23 cellular contexts compared by ENCODE assay signal in the genomic region with DNA sequence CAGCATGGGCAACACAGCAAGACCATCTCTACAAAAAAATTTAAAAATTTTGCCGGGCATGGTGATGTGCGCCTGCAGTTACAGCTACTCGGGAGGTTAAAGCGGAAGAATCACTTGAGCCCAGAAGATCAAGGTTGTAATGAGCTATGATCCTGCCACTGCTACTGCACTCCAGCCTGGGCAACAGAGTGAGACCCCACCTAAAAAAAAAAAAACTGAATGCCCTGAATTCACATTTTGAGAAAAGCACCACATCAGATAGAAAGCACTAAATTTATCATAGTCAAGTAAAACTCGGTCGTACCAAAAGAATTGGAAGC. TPM values are rescaled to one million over a fixed set of nuclear protein-coding genes. Genes with fewer than 3 reads are reported as not detected.
DNase-seq lines count a peak whose midpoint lies in the region; ATAC-seq, FAIRE-seq and TF ChIP-seq lines count a peak whose summit lies in the region.
"Had no signal": no experiment of that assay in that cellular context is flagged by ENCODE, and none has a peak within 500 bp of the region (broad histone marks: within the 10 kb centered on the region; RNA-seq: fewer than 3 reads in every experiment).

No MANE protein-coding gene starts in this region.

- no peak for ATAC-seq in HepG2
- no peak for ATAC-seq in right lobe of liver
- ATAC-seq in WTC11, result no peak
- ATAC-seq in HG03196 (IDR thresholded peaks at IDR 0.05; ENCODE audit: unreplicated experiment), result no peak
- no peak for ATAC-seq in activated T-cell treated with anti-CD3 and anti-CD28 coated beads, Interleukin-2, amount 50 U/mL, for 72 hours (replicated peaks in 1 of 2)
- ATAC-seq in GM18502 (IDR thresholded peaks at IDR 0.05; ENCODE audit: poor library complexity, unreplicated experiment), result no peak
- ATAC-seq: GM12878 had no signal

- H2BK15ac ChIP-seq in mesendoderm (replicated peaks; ENCODE audit: low read depth), result no peak overlapping the region

- H3K4me3 ChIP-seq in HepG2 (replicated peaks in 1 of 3; ENCODE audit: insufficient read depth in 1 of 3, low read depth in 2 of 3, low read length in 3 of 3) (no peak overlapping the region), right lobe of liver (no peak overlapping the region), mesendoderm (ENCODE audit: low read length) (no peak overlapping the region)
- H3K4me3 ChIP-seq: GM12878, SJCRH30 had no signal

- TF ChIP-seq EP300 in HepG2 (IDR thresholded peaks at IDR 0.05; ENCODE audit: low read depth in 2 of 2, low read length in 2 of 2) (no peak), HepG2 (CRISPR knock-in tag; IDR thresholded peaks at IDR 0.05; ENCODE audit: borderline replicate concordance) (no peak)

- TF ChIP-seq CTCF in HepG2 (CRISPR knock-in tag; IDR thresholded peaks at IDR 0.05) (no peak), right lobe of liver (IDR thresholded peaks at IDR 0.05) (no peak), WTC11 (IDR thresholded peaks at IDR 0.05) (no peak)

- H3K4me1 Mint-ChIP-seq in WTC11, result peaks cover 65% of the 10 kb centered on the region
- H3K4me1 Mint-ChIP-seq in activated T-cell treated with anti-CD3 and anti-CD28 coated beads, Interleukin-2, amount 50 U/mL, for 72 hours (ENCODE audit: low read depth), result peaks cover 22% of the 10 kb centered on the region

- no peak overlapping the region for H2AK5ac ChIP-seq in mesendoderm (ENCODE audit: low read length)

- CTCF ChIA-PET in HepG2 (lab: Yijun Ruan, JAX; ENCODE audit: low intra/inter-chr PET ratio, low total read pairs) (no interaction called here), WTC11 (lab: Charles Lee) (no interaction called here)

- H3K4me2 ChIP-seq in HepG2 (ENCODE audit: low read depth, low read length) (no peak overlapping the region), mesendoderm (ENCODE audit: low read length) (no peak overlapping the region)

- peak overlapping the region; percentile 78 for H3K27ac Mint-ChIP-seq in WTC11
- H3K27ac Mint-ChIP-seq in activated T-cell treated with anti-CD3 and anti-CD28 coated beads, Interleukin-2, amount 50 U/mL, for 72 hours, result no peak overlapping the region
- H3K27ac Mint-ChIP-seq: CD4-positive, alpha-beta T cell had no signal

- H3K27ac ChIP-seq in HepG2 (ENCODE audit: extremely low read length, insufficient read depth, low read length) (no peak overlapping the region), right lobe of liver (no peak overlapping the region), mesendoderm (ENCODE audit: low read depth, low read length) (peak overlapping the region; percentile 44)
- H3K27ac ChIP-seq: SJCRH30 had no signal

- H2BK120ac ChIP-seq in mesendoderm (ENCODE audit: low read depth, low read length), result no peak overlapping the region

- no peak for DNase-seq in HepG2 (ENCODE audit: low spot score)
- no peak for DNase-seq in right lobe of liver
- DNase-seq in WTC11 (ENCODE audit: low spot score), result no peak
- DNase-seq in mesendoderm, result no peak
- DNase-seq in activated T-cell treated with anti-CD3 and anti-CD28 coated beads, Interleukin-2, amount 50 U/mL, for 72 hours, result no peak
- DNase-seq: BE2C; Caco-2; CD4-positive, alpha-beta T cell; DMS 273 treated with DMSO at 0.1 percent for 48 hours; DND-41; MV-4-11; NCI-H1105 treated with DMSO at 0.1 percent for 48 hours; NCI-H2029 treated with DMSO at 0.1 percent for 48 hours; NCI-H226; NCI-H524; NCI-H82; OCI-M1; SJCRH30 had no signal

- WGBS in HepG2 (ENCODE audit: low lambda C conversion rate), result 82% methylated on average over 6 of the region's 6 CpGs
- WGBS in right lobe of liver (ENCODE audit: insufficient coverage, low coverage, low lambda C conversion rate, missing lambda C conversion rate), result 71% methylated on average over 4 of the region's 6 CpGs
- no CpG with 5 or more reads among the region's 6 CpGs for WGBS in mesendoderm (ENCODE audit: extremely low coverage, insufficient coverage, low lambda C conversion rate)

- H3K23ac ChIP-seq in mesendoderm (ENCODE audit: low read length), result no peak overlapping the region

- no peak overlapping the region for H2AFZ ChIP-seq in HepG2 (ENCODE audit: low read length)

- in situ Hi-C loops in HepG2 (cut with HindIII; ENCODE audit: extremely low pct_ligation_motif_present, low pct_unique_long_range_greater_than_20kb), result no loop called here

- H3K27me3 ChIP-seq in HepG2 (ENCODE audit: control insufficient read depth in 1 of 2, insufficient read depth in 2 of 2, low read length in 2 of 2), result no peaks in the 10 kb centered on the region
- H3K27me3 ChIP-seq in right lobe of liver, result no peaks in the 10 kb centered on the region
- no peaks in the 10 kb centered on the region for H3K27me3 ChIP-seq in mesendoderm (ENCODE audit: insufficient read depth, low read length, poor library complexity)
- H3K27me3 ChIP-seq: BE2C, SJCRH30 had no signal

- peaks cover 10% of the 10 kb centered on the region for H3K79me1 ChIP-seq in mesendoderm (ENCODE audit: low read length)

- BruUV-seq in HepG2 (replicated peaks; lab: Mats Ljungman, UMichigan), result no TSS peak

- no peak overlapping the region for H4K5ac ChIP-seq in mesendoderm (ENCODE audit: low read length)

- no peak overlapping the region for H3K4ac ChIP-seq in mesendoderm (ENCODE audit: low read depth, low read length)

- H3K9me3 ChIP-seq in HepG2 (ENCODE audit: low read length), result peaks cover 18% of the 10 kb centered on the region
- peaks cover 0 to 4% (median 0%) of the 10 kb centered on the region in 4 donors for H3K9me3 ChIP-seq in right lobe of liver
- H3K9me3 ChIP-seq: BE2C, Caco-2 had no signal

- no peak for TF ChIP-seq RAD21 in HepG2 (CRISPR knock-in tag; IDR thresholded peaks at IDR 0.05)

- no peak for TF ChIP-seq POLR2A in HepG2 (IDR thresholded peaks at IDR 0.05; ENCODE audit: insufficient read depth in 1 of 2, low read depth in 2 of 2, low read length in 2 of 2)
- TF ChIP-seq POLR2A in right lobe of liver (IDR thresholded peaks at IDR 0.05), result no peak

- H3K36me3 Mint-ChIP-seq in WTC11, result peaks cover 34% of the 10 kb centered on the region
- peaks cover 14 to 31% of the 10 kb centered on the region in 2 donors for H3K36me3 Mint-ChIP-seq in activated T-cell treated with anti-CD3 and anti-CD28 coated beads, Interleukin-2, amount 50 U/mL, for 72 hours (ENCODE audit: insufficient read depth in 2 of 2)

- H3K9ac ChIP-seq in HepG2 (ENCODE audit: insufficient read depth, low read depth, low read length) (no peak overlapping the region), mesendoderm (ENCODE audit: low read length) (no peak overlapping the region)

- H3K9me3 Mint-ChIP-seq in WTC11, result peaks cover 24% of the 10 kb centered on the region
- H3K9me3 Mint-ChIP-seq in activated T-cell treated with anti-CD3 and anti-CD28 coated beads, Interleukin-2, amount 50 U/mL, for 72 hours, result peaks cover 0 to 6% of the 10 kb centered on the region in 2 donors

- H2BK5ac ChIP-seq in mesendoderm (ENCODE audit: low read length), result no peak overlapping the region

- H4K8ac ChIP-seq in mesendoderm (ENCODE audit: low read depth, low read length), result no peak overlapping the region

- no peak overlapping the region for H3K56ac ChIP-seq in mesendoderm (ENCODE audit: low read length)

- peaks cover 31 to 75% of the 10 kb centered on the region in 2 experiments for H3K36me3 ChIP-seq in HepG2 (replicated peaks in 1 of 2; ENCODE audit: control insufficient read depth in 1 of 2, insufficient read depth in 2 of 2, low read length in 2 of 2)
- H3K36me3 ChIP-seq in right lobe of liver, result peaks cover 0 to 5% (median 0%) of the 10 kb centered on the region in 4 donors
- H3K36me3 ChIP-seq in mesendoderm (ENCODE audit: control insufficient read depth, insufficient read depth, low read length), result no peaks in the 10 kb centered on the region

- H4K20me1 ChIP-seq in HepG2 (ENCODE audit: insufficient read depth, low read length), result peaks cover 62% of the 10 kb centered on the region

- H3K79me2 ChIP-seq in HepG2 (ENCODE audit: insufficient read depth, low read length) (peaks cover 94% of the 10 kb centered on the region), mesendoderm (ENCODE audit: control insufficient read depth, insufficient read depth, low read length) (peaks cover 70% of the 10 kb centered on the region)

- H3K4me1 ChIP-seq in HepG2 (ENCODE audit: insufficient read depth, low read length), result peaks cover 14% of the 10 kb centered on the region; the same call in 1 of the 2 replicates
- no peaks in the 10 kb centered on the region for H3K4me1 ChIP-seq in right lobe of liver
- H3K4me1 ChIP-seq in mesendoderm (ENCODE audit: control insufficient read depth, low read depth, low read length), result peaks cover 13% of the 10 kb centered on the region
- H3K4me1 ChIP-seq: Caco-2, SJCRH30 had no signal

- peak overlapping the region; percentile 68 for H3K18ac ChIP-seq in mesendoderm (ENCODE audit: low read length)

- FAIRE-seq in HepG2 (lab: Jason Lieb, UNC), result no peak
- FAIRE-seq: GM12878, H1, RCC 7860 had no signal

- H3K4me3 Mint-ChIP-seq in WTC11, result no peak overlapping the region
- H3K4me3 Mint-ChIP-seq in activated T-cell treated with anti-CD3 and anti-CD28 coated beads, Interleukin-2, amount 50 U/mL, for 72 hours, result no peak overlapping the region
- H3K4me3 Mint-ChIP-seq: CD4-positive, alpha-beta T cell had no signal

- H3K27me3 Mint-ChIP-seq in WTC11 (ENCODE audit: low read depth), result no peaks in the 10 kb centered on the region
- H3K27me3 Mint-ChIP-seq in activated T-cell treated with anti-CD3 and anti-CD28 coated beads, Interleukin-2, amount 50 U/mL, for 72 hours (ENCODE audit: low read depth), result no peaks in the 10 kb centered on the region
- H3K27me3 Mint-ChIP-seq: CD4-positive, alpha-beta T cell had no signal

- intact Hi-C loops in HepG2 (cut with micrococcal nuclease; ENCODE audit: unreplicated experiment) (no loop called here), right lobe of liver (cut with DNase I) (no loop called here)

- POLR2A ChIA-PET in HepG2 (lab: Yijun Ruan, JAX) (no interaction called here), WTC11 (lab: Charles Lee) (interaction anchor here (1.0 kb wide), 1 partner anchor 25 kb away, joined by 3 read pairs; the partner anchor contains the start of gene STRN3)

RNA-seq across cellular contexts. Expression of gene AP4S1, which starts 24.1 kb away (rescaled TPM):
- 21.1 and 22.4 TPM in 2 replicates for total RNA-seq in HepG2 (2016; rRNA removed; fragmentation: Illumina TruSeq; extraction: Trizol)
- total RNA-seq in HepG2 (2016; cell fraction: cytosol; rRNA removed; fragmentation: Illumina TruSeq; extraction: Trizol; ENCODE audit: low read depth), result 13.0 and 13.5 TPM in 2 replicates
- total RNA-seq in HepG2 (2016; cell fraction: insoluble cytoplasmic fraction; rRNA removed; fragmentation: Illumina TruSeq; extraction: Trizol), result 20.7 and 22.3 TPM in 2 replicates
- total RNA-seq in HepG2 (2016; cell fraction: membrane; rRNA removed; fragmentation: Illumina TruSeq; extraction: Trizol), result 18.6 and 18.9 TPM in 2 replicates
- total RNA-seq in HepG2 (2016; cell fraction: nucleus; rRNA removed; fragmentation: Illumina TruSeq; extraction: Trizol), result 16.1 and 23.9 TPM in 2 replicates
- polyA plus RNA-seq in HepG2 (2011; rRNA removed), result 3.9 and 4.2 TPM in 2 replicates
- polyA plus RNA-seq in HepG2 (2011; cell fraction: cytosol; rRNA removed), result 2.7 and 4.3 TPM in 2 replicates
- 4.0 and 5.7 TPM in 2 replicates for polyA plus RNA-seq in HepG2 (2011; cell fraction: nucleus; rRNA removed)
- polyA plus RNA-seq in HepG2 (2012), result 8.4 and 10.9 TPM in 2 replicates
- 12.3 and 14.0 TPM in 2 replicates for polyA plus RNA-seq in HepG2 (2016; cell fraction: cytosol; fragmentation: Illumina TruSeq; extraction: Trizol; ENCODE audit: low read depth)
- polyA plus RNA-seq in HepG2 (2016; cell fraction: insoluble cytoplasmic fraction; fragmentation: Illumina TruSeq; extraction: Trizol; ENCODE audit: low read depth), result 22.9 and 29.9 TPM in 2 replicates
- 16.3 and 16.6 TPM in 2 replicates for polyA plus RNA-seq in HepG2 (2016; cell fraction: membrane; fragmentation: Illumina TruSeq; extraction: Trizol; ENCODE audit: low read depth)
- polyA plus RNA-seq in HepG2 (2016; cell fraction: nucleus; fragmentation: Illumina TruSeq; extraction: Trizol; ENCODE audit: insufficient read depth, low read depth), result 18.7 and 24.5 TPM in 2 replicates
- polyA minus RNA-seq in HepG2 (2011; rRNA and poly(A)+ RNA removed; ENCODE audit: low replicate concordance), result 5.4 and 7.3 TPM in 2 replicates
- 3.7 and 4.5 TPM in 2 replicates for polyA minus RNA-seq in HepG2 (2011; cell fraction: cytosol; rRNA and poly(A)+ RNA removed)
- 13.8 and 15.0 TPM in 2 replicates for polyA minus RNA-seq in HepG2 (2011; cell fraction: nucleus; rRNA and poly(A)+ RNA removed)
- 1 to 10 TPM; 2.0 to 5.3 (median 2.5) TPM for total RNA-seq in right lobe of liver
- total RNA-seq in WTC11 (2021), result 5.5 to 7.0 TPM (median 6.2 TPM) in 3 replicates
- polyA plus RNA-seq in mesendoderm (2013, experiment 1 of 2), result 10.3 TPM
- polyA plus RNA-seq in mesendoderm (2013, experiment 2 of 2), result 9.5 TPM
- 1 to 10 TPM; 6.3 to 8.6 TPM for total RNA-seq in activated T-cell treated with anti-CD3 and anti-CD28 coated beads, Interleukin-2, amount 50 U/mL, for 72 hours

RNA-seq across cellular contexts. Expression of gene STRN3, which starts 24.9 kb away (rescaled TPM):
- 123 and 135 TPM in 2 replicates for total RNA-seq in HepG2 (2016; rRNA removed; fragmentation: Illumina TruSeq; extraction: Trizol)
- total RNA-seq in HepG2 (2016; cell fraction: cytosol; rRNA removed; fragmentation: Illumina TruSeq; extraction: Trizol; ENCODE audit: low read depth), result 98.8 and 127 TPM in 2 replicates
- total RNA-seq in HepG2 (2016; cell fraction: insoluble cytoplasmic fraction; rRNA removed; fragmentation: Illumina TruSeq; extraction: Trizol), result 127 and 145 TPM in 2 replicates
- 62.4 and 67.2 TPM in 2 replicates for total RNA-seq in HepG2 (2016; cell fraction: membrane; rRNA removed; fragmentation: Illumina TruSeq; extraction: Trizol)
- 136 and 152 TPM in 2 replicates for total RNA-seq in HepG2 (2016; cell fraction: nucleus; rRNA removed; fragmentation: Illumina TruSeq; extraction: Trizol)
- polyA plus RNA-seq in HepG2 (2011; rRNA removed), result 44.9 and 49.4 TPM in 2 replicates
- 17.6 and 28.4 TPM in 2 replicates for polyA plus RNA-seq in HepG2 (2011; cell fraction: cytosol; rRNA removed)
- 37.0 and 38.5 TPM in 2 replicates for polyA plus RNA-seq in HepG2 (2011; cell fraction: nucleus; rRNA removed)
- polyA plus RNA-seq in HepG2 (2012), result 57.6 and 63.3 TPM in 2 replicates
- polyA plus RNA-seq in HepG2 (2016; cell fraction: cytosol; fragmentation: Illumina TruSeq; extraction: Trizol; ENCODE audit: low read depth), result 1.6 and 2.2 TPM in 2 replicates
- polyA plus RNA-seq in HepG2 (2016; cell fraction: insoluble cytoplasmic fraction; fragmentation: Illumina TruSeq; extraction: Trizol; ENCODE audit: low read depth), result 83.4 and 92.4 TPM in 2 replicates
- 9.6 and 10.8 TPM in 2 replicates for polyA plus RNA-seq in HepG2 (2016; cell fraction: membrane; fragmentation: Illumina TruSeq; extraction: Trizol; ENCODE audit: low read depth)
- 89.5 and 94.1 TPM in 2 replicates for polyA plus RNA-seq in HepG2 (2016; cell fraction: nucleus; fragmentation: Illumina TruSeq; extraction: Trizol; ENCODE audit: insufficient read depth, low read depth)
- polyA minus RNA-seq in HepG2 (2011; rRNA and poly(A)+ RNA removed; ENCODE audit: low replicate concordance), result 16.3 and 63.5 TPM in 2 replicates
- 84.7 and 102 TPM in 2 replicates for polyA minus RNA-seq in HepG2 (2011; cell fraction: cytosol; rRNA and poly(A)+ RNA removed)
- polyA minus RNA-seq in HepG2 (2011; cell fraction: nucleus; rRNA and poly(A)+ RNA removed), result 292 and 316 TPM in 2 replicates
- total RNA-seq in right lobe of liver, result 10 to 100 TPM; 19.5 to 28.0 (median 21.5) TPM
- 37.1 to 40.8 TPM (median 40.4 TPM) in 3 replicates for total RNA-seq in WTC11 (2021)
- 31.7 TPM for polyA plus RNA-seq in mesendoderm (2013, experiment 1 of 2)
- polyA plus RNA-seq in mesendoderm (2013, experiment 2 of 2), result 30.9 TPM
- total RNA-seq in activated T-cell treated with anti-CD3 and anti-CD28 coated beads, Interleukin-2, amount 50 U/mL, for 72 hours, result 10 to 100 TPM; 19.7 to 24.5 TPM

Comparison
In these comparisons a context has a peak if more than half of its experiments do, and no peak if none do; other contexts are left out.
1. Of the 50 proteins assayed by ChIP-seq in both HepG2 and WTC11: peak only in HepG2: none; only in WTC11: none; in both: ZNF121; in neither: 49.